In the genomic region with DNA sequence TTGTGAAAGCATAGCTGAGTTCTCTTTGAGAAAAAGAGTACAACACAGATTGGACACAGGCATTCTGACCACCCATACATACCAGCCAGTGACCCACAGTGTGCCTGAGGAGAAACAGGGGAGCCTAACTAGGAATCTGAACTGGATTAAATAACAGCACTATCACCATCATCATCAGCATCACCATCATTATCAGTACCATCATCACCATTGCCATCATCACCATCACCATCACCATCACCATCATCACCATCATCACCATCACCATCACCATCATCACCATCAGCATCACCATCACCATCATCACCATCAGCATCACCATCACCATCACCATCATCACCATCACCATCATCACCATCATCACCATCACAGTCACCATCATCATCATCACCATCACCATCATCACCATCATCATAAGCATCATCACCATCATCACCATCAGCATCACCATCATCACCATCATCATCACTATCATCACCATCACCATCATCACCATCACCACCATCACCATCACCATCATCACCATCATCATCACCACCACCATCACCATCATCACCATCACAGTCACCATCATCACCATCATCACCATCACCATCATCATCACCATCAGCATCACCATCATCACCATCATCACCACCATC, we compare ENCODE assay signal across 8 cellular contexts. TPM values are rescaled to one million over a fixed set of nuclear protein-coding genes. Genes with fewer than 3 reads are reported as not detected.
DNase-seq lines count a peak whose midpoint lies in the region; ATAC-seq, FAIRE-seq and TF ChIP-seq lines count a peak whose summit lies in the region.
"Not testable (repeated sequence)": the region's sequence is repeated elsewhere in the genome, so short reads cannot be mapped to it uniquely, and the experiment has no call there.

No MANE protein-coding gene starts in this region.

- H2AFZ ChIP-seq in astrocyte (ENCODE audit: low read depth, low read length), result not testable (repeated sequence)

- H4K20me1 ChIP-seq in BLaER1 treated with 17β-estradiol and CSF1 and Interleukin-3, amounts not matched to agents 10 nM and 100 nM, result peaks cover 0 to 20% (median 0%) of the 10 kb centered on the region in 11 experiments; a peak in 8 of 22 replicates
- not testable (repeated sequence) for H4K20me1 ChIP-seq in astrocyte (ENCODE audit: insufficient read depth, low read length)

- H3K9me3 ChIP-seq in A549; astrocyte (ENCODE audit: insufficient read depth, low read depth, low read length); kidney (ENCODE audit: control insufficient read depth in 1 of 2, low read length in 2 of 2); pancreas: not testable (repeated sequence)
- peaks cover 0 to 18% (median 5%) of the 10 kb centered on the region in 11 experiments; a peak in 10 of 22 replicates for H3K9me3 ChIP-seq in BLaER1 treated with 17β-estradiol and CSF1 and Interleukin-3, amounts not matched to agents 10 nM and 100 nM (replicated peaks in 1 of 11)

- not testable (repeated sequence) for H3K36me3 ChIP-seq in BLaER1 treated with 17β-estradiol and CSF1 and Interleukin-3, amounts not matched to agents 10 nM and 100 nM; astrocyte (ENCODE audit: insufficient read depth, low read length); bronchial epithelial cell (ENCODE audit: control insufficient read depth, insufficient read depth, low read length); kidney (ENCODE audit: control insufficient read depth in 1 of 2, insufficient read depth in 2 of 2, low read length in 2 of 2); pancreas

- peak; percentile 18 for FAIRE-seq in A549 (lab: Jason Lieb, UNC)
- FAIRE-seq in GM12891 (lab: Jason Lieb, UNC), result peak; percentile 82
- peak; percentile 99 for FAIRE-seq in HTR-8/SVneo (lab: Jason Lieb, UNC)
- peak; percentile 81 for FAIRE-seq in astrocyte (lab: Jason Lieb, UNC)
- peak; percentile 92 for FAIRE-seq in bronchial epithelial cell (lab: Jason Lieb, UNC)
- FAIRE-seq in kidney (lab: Jason Lieb, UNC), result not testable (repeated sequence)
- peak; percentile 26 for FAIRE-seq in pancreas (lab: Jason Lieb, UNC)

- H3K27me3 Mint-ChIP-seq in astrocyte (ENCODE audit: low read depth, unreplicated experiment), result peaks cover 21% of the 10 kb centered on the region

- not testable (repeated sequence) for H3K9ac ChIP-seq in BLaER1 treated with 17β-estradiol and CSF1 and Interleukin-3, amounts not matched to agents 10 nM and 100 nM; astrocyte (ENCODE audit: low read length); kidney (ENCODE audit: low read length in 2 of 2)

- TF ChIP-seq RAD21 in A549 (conservative IDR thresholded peaks at IDR 0.05 in 1 of 2, IDR thresholded peaks at IDR 0.05 in 1 of 2), result not testable (repeated sequence)

- not testable (repeated sequence) for H3K27ac ChIP-seq in A549; BLaER1 treated with 17β-estradiol and CSF1 and Interleukin-3, amounts not matched to agents 10 nM and 100 nM; astrocyte (ENCODE audit: low read depth, low read length); kidney (ENCODE audit: low read depth in 2 of 2, low read length in 2 of 2); pancreas

- H3K4me3 Mint-ChIP-seq in astrocyte (ENCODE audit: unreplicated experiment), result not testable (repeated sequence)

- H3K27ac Mint-ChIP-seq in astrocyte (ENCODE audit: unreplicated experiment), result not testable (repeated sequence)

- not testable (repeated sequence) for H3K36me3 Mint-ChIP-seq in astrocyte (ENCODE audit: low read depth, unreplicated experiment)

- not testable (repeated sequence) for H3K79me2 ChIP-seq in astrocyte (ENCODE audit: insufficient read depth, low read length)

- H3K4me1 Mint-ChIP-seq in astrocyte (ENCODE audit: low read depth, unreplicated experiment), result not testable (repeated sequence)

- H3K4me2 ChIP-seq in A549; astrocyte (ENCODE audit: low read length): not testable (repeated sequence)
- peak overlapping the region in 9 of 11 experiments; percentile 12 to 44 (median 35); a peak in 13 of 22 replicates for H3K4me2 ChIP-seq in BLaER1 treated with 17β-estradiol and CSF1 and Interleukin-3, amounts not matched to agents 10 nM and 100 nM

- TF ChIP-seq POLR2A in A549 (IDR thresholded peaks at IDR 0.05; ENCODE audit: low read length); GM12891 (IDR thresholded peaks at IDR 0.05; ENCODE audit: low read depth, low read length): not testable (repeated sequence)

- not testable (repeated sequence) for TF ChIP-seq CTCF in A549 (IDR thresholded peaks at IDR 0.05); astrocyte (IDR thresholded peaks at IDR 0.05; ENCODE audit: insufficient read depth, low read depth, low read length); bronchial epithelial cell (IDR thresholded peaks at IDR 0.05; ENCODE audit: insufficient read depth, low read length, severe bottlenecking); kidney (IDR thresholded peaks at IDR 0.05; ENCODE audit: borderline replicate concordance, extremely low read depth, insufficient read depth); pancreas (IDR thresholded peaks at IDR 0.05)

- not testable (repeated sequence) for H3K27me3 ChIP-seq in BLaER1 treated with 17β-estradiol and CSF1 and Interleukin-3, amounts not matched to agents 10 nM and 100 nM; astrocyte (ENCODE audit: insufficient read depth, low read length); bronchial epithelial cell (ENCODE audit: control insufficient read depth, insufficient read depth, low read length); pancreas

- not testable (repeated sequence) for H3K9me3 Mint-ChIP-seq in astrocyte (ENCODE audit: unreplicated experiment)

- H3K4me1 ChIP-seq in A549; astrocyte (ENCODE audit: insufficient read depth, low read length); kidney (ENCODE audit: control insufficient read depth in 1 of 2, insufficient read depth in 1 of 2, low read depth in 1 of 2, low read length in 2 of 2); pancreas: not testable (repeated sequence)
- H3K4me1 ChIP-seq in BLaER1 treated with 17β-estradiol and CSF1 and Interleukin-3, amounts not matched to agents 10 nM and 100 nM, result peaks cover 40 to 61% (median 45%) of the 10 kb centered on the region in 10 experiments

- TF ChIP-seq EP300 in A549 (IDR thresholded peaks at IDR 0.05), result not testable (repeated sequence)

- not testable (repeated sequence) for ATAC-seq in A549, pancreas

- not testable (repeated sequence) for H3K4me3 ChIP-seq in A549; BLaER1 treated with 17β-estradiol and CSF1 and Interleukin-3, amounts not matched to agents 10 nM and 100 nM; astrocyte (ENCODE audit: insufficient read depth, low read depth, low read length); bronchial epithelial cell (ENCODE audit: low read depth, low read length); kidney (ENCODE audit: low read length in 2 of 2); pancreas

- DNase-seq in A549 (ENCODE audit: low read depth in 1 of 2, low spot score in 1 of 2); GM12891 (ENCODE audit: insufficient read length, low spot score); HTR-8/SVneo (ENCODE audit: insufficient read length, low spot score); astrocyte (ENCODE audit: low read depth); bronchial epithelial cell (ENCODE audit: low read depth); pancreas: not testable (repeated sequence)
- DNase-seq in kidney, result peak; percentile 1

- CTCF ChIA-PET in A549 (lab: Yijun Ruan, JAX), result interaction anchor here (0.8 to 2.6 kb wide), 3 partner anchors 17 to 60 kb away, joined by 3 to 14 read pairs (median 3); no protein-coding TSS in a partner anchor

- intact Hi-C loops in kidney (cut with DNase I); pancreas (cut with DNase I): not testable (repeated sequence)

- POLR2A ChIA-PET in A549 (lab: Yijun Ruan, JAX), result not testable (repeated sequence)

RNA-seq across cellular contexts. Expression of a gene that starts 26.5 kb away (rescaled TPM):
- polyA plus RNA-seq in A549 (2011; rRNA removed) (2.7 and 3.0 TPM in 2 replicates), A549 (2017; fragmentation: RNase III; extraction: RNeasy Plus Mini Kit Qiagen cat#74134 plus additional on column Dnase treatment) (28.5 to 37.8 TPM (median 32.8 TPM) in 3 replicates), kidney (ENCODE audit: insufficient read depth, low read depth, low replicate concordance) (23.8 TPM), pancreas (10 to 100 TPM; 45.1 to 62.5 TPM)
- 13.4 and 22.4 TPM in 2 replicates for polyA plus RNA-seq in A549 (2012; cell fraction: cytosol; rRNA removed)
- 53.8 and 59.8 TPM in 2 replicates for polyA plus RNA-seq in A549 (2012; cell fraction: nucleus; rRNA removed)
- polyA minus RNA-seq in A549 (2011; rRNA and poly(A)+ RNA removed), result 3.4 and 3.6 TPM in 2 replicates
- polyA plus RNA-seq in GM12891 (2012; ENCODE audit: low read depth, missing spikeins), result 14.6 TPM
- total RNA-seq in astrocyte (36.6 and 43.8 TPM in 2 replicates), bronchial epithelial cell (3.2 and 17.1 TPM in 2 replicates), kidney (44.7 TPM), pancreas (10 to 100 TPM; 31.1 to 55.8 (median 43.1) TPM)
